Comparison of ENCODE assay signal across 8 cellular contexts in genomic region chr1:203871114-203871875, GRCh38. TPM values are rescaled to one million over a fixed set of nuclear protein-coding genes. Genes with fewer than 3 reads are reported as not detected.
A peak's percentile ranks its signal among the peaks of the same experiment; 100 is the strongest.
DNase-seq lines count a peak whose midpoint lies in the region; ATAC-seq and TF ChIP-seq lines count a peak whose summit lies in the region.

No MANE protein-coding gene starts in this region.

- intact Hi-C loops in esophagus muscularis mucosa (cut with DNase I) = no loop called here

- 71% methylated on average over 3 of the region's 3 CpGs for WGBS in esophagus muscularis mucosa

- no peaks in the 10 kb centered on the region for H3K79me2 ChIP-seq in SU-DHL-6 (ENCODE audit: insufficient read depth, low read length)

- TF ChIP-seq CTCF in SU-DHL-6 (IDR thresholded peaks at IDR 0.05; ENCODE audit: insufficient read depth, low read length, poor library complexity, severe bottlenecking) (peak; percentile 31), esophagus muscularis mucosa (IDR thresholded peaks at IDR 0.05) (peak; percentile 58 to 62 (median 59))

- no peak overlapping the region for H2AFZ ChIP-seq in SU-DHL-6 (ENCODE audit: low read depth, low read length, severe bottlenecking)

- peaks cover 58% of the 10 kb centered on the region for H3K36me3 Mint-ChIP-seq in stimulated activated memory B cell treated with anti-CD40 and anti-IgM and Interleukin-4, amounts not matched to agents 10 μg/mL and 1 μg/mL and 100 μg/mL, for 72 hours

- H3K9me3 Mint-ChIP-seq in stimulated activated memory B cell treated with anti-CD40 and anti-IgM and Interleukin-4, amounts not matched to agents 10 μg/mL and 1 μg/mL and 100 μg/mL, for 72 hours = no peaks in the 10 kb centered on the region

- H3K27me3 ChIP-seq in SU-DHL-6 (ENCODE audit: low read length) (no peaks in the 10 kb centered on the region), esophagus muscularis mucosa (no peaks in the 10 kb centered on the region), muscle layer of colon (ENCODE audit: control insufficient read depth in 1 of 2, insufficient read depth in 2 of 2, low read length in 2 of 2) (no peaks in the 10 kb centered on the region)

- no peak overlapping the region for H3K4me3 Mint-ChIP-seq in stimulated activated memory B cell treated with anti-CD40 and anti-IgM and Interleukin-4, amounts not matched to agents 10 μg/mL and 1 μg/mL and 100 μg/mL, for 72 hours

- H3K9me3 ChIP-seq in SU-DHL-6 (ENCODE audit: insufficient read depth, low read length) (no peaks in the 10 kb centered on the region), esophagus muscularis mucosa (no peaks in the 10 kb centered on the region), muscle layer of colon (ENCODE audit: low read length) (no peaks in the 10 kb centered on the region)

- no peaks in the 10 kb centered on the region for H3K9me2 ChIP-seq in SU-DHL-6 (replicated peaks; ENCODE audit: insufficient read depth, low read length)

- no peak for TF ChIP-seq POLR2A in esophagus muscularis mucosa (IDR thresholded peaks at IDR 0.05; ENCODE audit: low read depth)

- DNase-seq in stimulated activated CD4-positive, alpha-beta T cell treated with anti-CD3 and anti-CD28 coated beads, Interleukin-4, amount 100 ng/mL, for 24 hours = peak; percentile 18
- DNase-seq in stimulated activated CD4-positive, alpha-beta T cell treated with anti-CD3 and anti-CD28 coated beads, Interleukin-2, amount 100 ng/mL, for 48 hours = no peak
- peak; percentile 45 for DNase-seq in NCI-H1092 (lab: John Stamatoyannopoulos, UW)
- DNase-seq in esophagus muscularis mucosa (ENCODE audit: extremely low spot score) = no peak

- H3F3A ChIP-seq in SU-DHL-6 (ENCODE audit: insufficient read depth) = 0 out of 2 replicates have a peak, but pooled peaks cover 11% of the 10 kb centered on the region

- H3K27ac Mint-ChIP-seq in stimulated activated memory B cell treated with anti-CD40 and anti-IgM and Interleukin-4, amounts not matched to agents 10 μg/mL and 1 μg/mL and 100 μg/mL, for 72 hours = no peak overlapping the region

- peaks cover 4% of the 10 kb centered on the region; the same call in 1 of the 2 replicates for H3K36me3 ChIP-seq in SU-DHL-6 (ENCODE audit: low read length)
- peaks cover 19 to 77% (median 65%) of the 10 kb centered on the region in 4 donors for H3K36me3 ChIP-seq in esophagus muscularis mucosa
- peaks cover 32% of the 10 kb centered on the region for H3K36me3 ChIP-seq in muscle layer of colon (ENCODE audit: insufficient read depth, low read length)

- H3K4me3 ChIP-seq in SU-DHL-6 (ENCODE audit: insufficient read depth, low read length, poor library complexity, severe bottlenecking) (no peak overlapping the region), esophagus muscularis mucosa (no peak overlapping the region), muscle layer of colon (ENCODE audit: low read depth in 1 of 2, low read length in 2 of 2) (no peak overlapping the region)

- H3K9ac ChIP-seq in SU-DHL-6 (ENCODE audit: low read length) (no peak overlapping the region), muscle layer of colon (ENCODE audit: low read length) (no peak overlapping the region)

- TF ChIP-seq EP300 in esophagus muscularis mucosa (IDR thresholded peaks at IDR 0.05) = no peak

- no peaks in the 10 kb centered on the region for H3K27me3 Mint-ChIP-seq in stimulated activated memory B cell treated with anti-CD40 and anti-IgM and Interleukin-4, amounts not matched to agents 10 μg/mL and 1 μg/mL and 100 μg/mL, for 72 hours

- H3K4me2 ChIP-seq in SU-DHL-6 (ENCODE audit: low read depth, low read length, poor library complexity, severe bottlenecking) = no peak overlapping the region

- H4K20me1 ChIP-seq in SU-DHL-6 (ENCODE audit: low read depth, low read length) = no peaks in the 10 kb centered on the region

- no peak for ATAC-seq in stimulated activated memory B cell treated with anti-CD40 and anti-IgM and Interleukin-4, amounts not matched to agents 10 μg/mL and 1 μg/mL and 100 μg/mL, for 72 hours
- ATAC-seq in GM18858 (IDR thresholded peaks at IDR 0.05; ENCODE audit: unreplicated experiment) = no peak

- H3K4me1 ChIP-seq in esophagus muscularis mucosa = peaks cover 8 to 14% (median 11%) of the 10 kb centered on the region in 4 donors
- H3K4me1 ChIP-seq in muscle layer of colon (ENCODE audit: insufficient read depth, low read length) = peaks cover 24% of the 10 kb centered on the region

- no peak overlapping the region for H3K27ac ChIP-seq in SU-DHL-6 (ENCODE audit: low read depth, low read length)
- H3K27ac ChIP-seq in esophagus muscularis mucosa (replicated peaks in 1 of 4) = peak overlapping the region in 2 of 4 donors; percentile 32 to 48
- H3K27ac ChIP-seq in muscle layer of colon (ENCODE audit: low read depth, low read length) = peak overlapping the region; percentile 62

- H3K4me1 Mint-ChIP-seq in stimulated activated memory B cell treated with anti-CD40 and anti-IgM and Interleukin-4, amounts not matched to agents 10 μg/mL and 1 μg/mL and 100 μg/mL, for 72 hours = no peaks in the 10 kb centered on the region

RNA-seq across cellular contexts. Expression of gene SNRPE, which starts 9.9 kb away (rescaled TPM):
- 10 to 100 TPM; 19.0 to 45.7 (median 35.1) TPM for total RNA-seq in esophagus muscularis mucosa

Comparison
In these comparisons a context has a peak if more than half of its experiments do, and no peak if none do; other contexts are left out.
1. DNase-seq: peak in stimulated activated CD4-positive, alpha-beta T cell treated with anti-CD3 and anti-CD28 coated beads, Interleukin-4, amount 100 ng/mL, for 24 hours (single experiment) and NCI-H1092 (single experiment); none in stimulated activated CD4-positive, alpha-beta T cell treated with anti-CD3 and anti-CD28 coated beads, Interleukin-2, amount 100 ng/mL, for 48 hours (0 of 2) and esophagus muscularis mucosa (single experiment).